30 cellular contexts compared by ENCODE assay signal in genomic region chr9:83267741-83268140, GRCh38.
"Had no signal": no experiment of that assay in that cellular context is flagged by ENCODE, and none has a peak within 500 bp of the region (broad histone marks: within the 10 kb centered on the region; RNA-seq: fewer than 3 reads in every experiment).

No MANE protein-coding gene starts in this region.

- H3K27me3 Mint-ChIP-seq: activated naive CD8-positive, alpha-beta T cell treated with anti-CD3 and anti-CD28 coated beads for 36 hours; central memory CD8-positive, alpha-beta T cell; dendritic cell treated with granulocyte-macrophage colony-stimulating factor and Interleukin-4, amounts not matched to agents 40 ng/mL and 50 ng/mL, for 4 days; stimulated activated memory B cell treated with anti-CD40 and anti-IgM and Interleukin-4, amounts not matched to agents 10 μg/mL and 1 μg/mL and 100 μg/mL, for 72 hours had no signal

- H3K27ac Mint-ChIP-seq: activated naive CD4-positive, alpha-beta T cell treated with anti-CD3 and anti-CD28 coated beads for 36 hours; activated naive CD8-positive, alpha-beta T cell treated with anti-CD3 and anti-CD28 coated beads for 36 hours; dendritic cell treated with granulocyte-macrophage colony-stimulating factor and Interleukin-4, amounts not matched to agents 40 ng/mL and 50 ng/mL, for 4 days; immature natural killer cell; natural killer cell treated with Interleukin-12 subunit alpha and Interleukin-12 subunit beta and Interleukin-15 and Interleukin-18, amount 100 ng/mL, for 72 hours; stimulated activated memory B cell treated with anti-CD40 and anti-IgM and Interleukin-4, amounts not matched to agents 10 μg/mL and 1 μg/mL and 100 μg/mL, for 72 hours had no signal

- DNase-seq: activated CD4-positive, alpha-beta T cell treated with anti-CD3 and anti-CD28 coated beads for 4 hours; activated CD4-positive, alpha-beta T cell treated with anti-CD3 and anti-CD28 coated beads, Interleukin-2, amount 50 U/mL, for 4 hours; activated effector memory CD4-positive, alpha-beta T cell treated with Interleukin-2 at 50 U/mL for 16 hours; activated naive CD4-positive, alpha-beta T cell treated with anti-CD3 and anti-CD28 coated beads for 36 hours; activated naive CD8-positive, alpha-beta T cell treated with anti-CD3 and anti-CD28 coated beads for 36 hours; adrenal gland; aorta; effector CD4-positive, alpha-beta T cell; esophagus squamous epithelium; foreskin melanocyte; immature natural killer cell; kidney; left colon; lower lobe of right lung; mesenchymal stem cell; posterior cingulate gyrus; sigmoid colon; stimulated activated CD4-positive, alpha-beta T cell treated with anti-CD3 and anti-CD28 coated beads, Interleukin-1b, Interleukin-23, amount 100 ng/mL, for 48 hours; stimulated activated CD4-positive, alpha-beta T cell treated with anti-CD3 and anti-CD28 coated beads, Interleukin-4, amount 100 ng/mL, for 4 hours; stimulated activated CD8-positive, alpha-beta memory T cell treated with anti-CD3 and anti-CD28 coated beads, Interleukin-4, amount 100 ng/mL, for 48 hours; stomach; thyroid gland; upper lobe of left lung had no signal

- H3K9me3 ChIP-seq: adrenal gland, esophagus squamous epithelium, lower lobe of right lung, sigmoid colon, stomach, thyroid gland, upper lobe of left lung had no signal

- H3K4me3 ChIP-seq: esophagus squamous epithelium, hepatocyte, lower lobe of right lung, sigmoid colon, smooth muscle cell, stomach, thyroid gland, upper lobe of left lung had no signal

- H3K4me1 Mint-ChIP-seq: activated naive CD8-positive, alpha-beta T cell treated with anti-CD3 and anti-CD28 coated beads for 36 hours; central memory CD8-positive, alpha-beta T cell; immature natural killer cell; stimulated activated memory B cell treated with anti-CD40 and anti-IgM and Interleukin-4, amounts not matched to agents 10 μg/mL and 1 μg/mL and 100 μg/mL, for 72 hours had no signal

- H3K36me3 Mint-ChIP-seq: activated naive CD8-positive, alpha-beta T cell treated with anti-CD3 and anti-CD28 coated beads for 36 hours; immature natural killer cell; natural killer cell treated with Interleukin-12 subunit alpha and Interleukin-12 subunit beta and Interleukin-15 and Interleukin-18, amount 100 ng/mL, for 72 hours; stimulated activated memory B cell treated with anti-CD40 and anti-IgM and Interleukin-4, amounts not matched to agents 10 μg/mL and 1 μg/mL and 100 μg/mL, for 72 hours had no signal

- H3K27me3 ChIP-seq: adrenal gland, esophagus squamous epithelium, hepatocyte, sigmoid colon, stomach, thyroid gland, upper lobe of left lung had no signal

- H2AFZ ChIP-seq: hepatocyte had no signal

- H3K9me3 Mint-ChIP-seq: activated naive CD4-positive, alpha-beta T cell treated with anti-CD3 and anti-CD28 coated beads for 36 hours; activated naive CD8-positive, alpha-beta T cell treated with anti-CD3 and anti-CD28 coated beads for 36 hours; central memory CD8-positive, alpha-beta T cell; dendritic cell treated with granulocyte-macrophage colony-stimulating factor and Interleukin-4, amounts not matched to agents 40 ng/mL and 50 ng/mL, for 4 days; natural killer cell treated with Interleukin-12 subunit alpha and Interleukin-12 subunit beta and Interleukin-15 and Interleukin-18, amount 100 ng/mL, for 72 hours; stimulated activated memory B cell treated with anti-CD40 and anti-IgM and Interleukin-4, amounts not matched to agents 10 μg/mL and 1 μg/mL and 100 μg/mL, for 72 hours had no signal

- H3K4me2 ChIP-seq: hepatocyte, smooth muscle cell had no signal

- H3K27ac ChIP-seq: epithelial cell of prostate, esophagus squamous epithelium, hepatocyte, lower lobe of right lung, sigmoid colon, stomach, upper lobe of left lung had no signal

- H3K4me3 Mint-ChIP-seq: activated naive CD4-positive, alpha-beta T cell treated with anti-CD3 and anti-CD28 coated beads for 36 hours; activated naive CD8-positive, alpha-beta T cell treated with anti-CD3 and anti-CD28 coated beads for 36 hours; central memory CD8-positive, alpha-beta T cell; dendritic cell treated with granulocyte-macrophage colony-stimulating factor and Interleukin-4, amounts not matched to agents 40 ng/mL and 50 ng/mL, for 4 days; immature natural killer cell; natural killer cell treated with Interleukin-12 subunit alpha and Interleukin-12 subunit beta and Interleukin-15 and Interleukin-18, amount 100 ng/mL, for 72 hours; stimulated activated memory B cell treated with anti-CD40 and anti-IgM and Interleukin-4, amounts not matched to agents 10 μg/mL and 1 μg/mL and 100 μg/mL, for 72 hours had no signal

- H3K36me3 ChIP-seq: adrenal gland, esophagus squamous epithelium, lower lobe of right lung, sigmoid colon, stomach, thyroid gland, upper lobe of left lung had no signal

- H3K79me2 ChIP-seq: hepatocyte had no signal

- H3K4me1 ChIP-seq: lower lobe of right lung had no signal

- ATAC-seq: left colon, lower lobe of right lung had no signal
